Comparison of ENCODE assay signal across 24 cellular contexts in genomic region chr2:170002096-170002495, GRCh38.
"Had no signal": no experiment of that assay in that cellular context is flagged by ENCODE, and none has a peak within 500 bp of the region (broad histone marks: within the 10 kb centered on the region; RNA-seq: fewer than 3 reads in every experiment).

No MANE protein-coding gene starts in this region.

- H3K27me3 ChIP-seq: esophagus squamous epithelium, gastroesophageal sphincter, ovary, right lobe of liver, spleen, stomach, transverse colon had no signal

- H3K36me3 ChIP-seq: ovary had no signal

- H3K4me1 Mint-ChIP-seq: neural crest cell had no signal

- H3K27ac Mint-ChIP-seq: progenitor cell of endocrine pancreas had no signal

- DNase-seq: effector memory CD8-positive, alpha-beta T cell; esophagus squamous epithelium; foreskin fibroblast; glutamatergic neuron; kidney; left colon; mammary epithelial cell; mucosa of descending colon; naive thymus-derived CD8-positive, alpha-beta T cell; nucleus accumbens; ovary; right lobe of liver; spleen; stimulated activated CD4-positive, alpha-beta T cell treated with anti-CD3 and anti-CD28 coated beads, Interleukin-15, amount 100 ng/mL, for 24 hours; stimulated activated CD4-positive, alpha-beta T cell treated with anti-CD3 and anti-CD28 coated beads, Interleukin-1b, Interleukin-23, amount 100 ng/mL, for 48 hours; stimulated activated CD4-positive, alpha-beta T cell treated with anti-CD3 and anti-CD28 coated beads, Interleukin-4, amount 100 ng/mL, for 24 hours; stimulated activated naive CD4-positive, alpha-beta T cell; stomach; substantia nigra; transverse colon had no signal

- H3K4me3 ChIP-seq: esophagus squamous epithelium, gastroesophageal sphincter, mucosa of descending colon, ovary, right lobe of liver, spleen, stomach, thoracic aorta, transverse colon had no signal

- H3K27me3 Mint-ChIP-seq: effector memory CD8-positive, alpha-beta T cell; naive thymus-derived CD8-positive, alpha-beta T cell; progenitor cell of endocrine pancreas had no signal

- H3K4me1 ChIP-seq: esophagus squamous epithelium, spleen, stomach, transverse colon had no signal

- H3K4me3 Mint-ChIP-seq: effector memory CD8-positive, alpha-beta T cell; naive thymus-derived CD8-positive, alpha-beta T cell; neural crest cell had no signal

- H3K27ac ChIP-seq: esophagus squamous epithelium, gastroesophageal sphincter, ovary, right lobe of liver, spleen, stomach, thoracic aorta, transverse colon had no signal

- H3K9me3 ChIP-seq: mucosa of descending colon, thoracic aorta, transverse colon had no signal

- ATAC-seq: effector memory CD8-positive, alpha-beta T cell; gastroesophageal sphincter; left colon; mucosa of descending colon; naive thymus-derived CD8-positive, alpha-beta T cell; right lobe of liver had no signal

- FAIRE-seq: kidney had no signal

- H3K9me3 Mint-ChIP-seq: effector memory CD8-positive, alpha-beta T cell; naive thymus-derived CD8-positive, alpha-beta T cell had no signal
